Comparison of ENCODE assay signal across 8 cellular contexts in genomic region chr5:127222571-127223156, GRCh38.
DNase-seq lines count a peak whose midpoint lies in the region; ATAC-seq and TF ChIP-seq lines count a peak whose summit lies in the region.
"Not testable (repeated sequence)": the region's sequence is repeated elsewhere in the genome, so short reads cannot be mapped to it uniquely, and the experiment has no call there.

No MANE protein-coding gene starts in this region.

- not testable (repeated sequence) for TF ChIP-seq CTCF in uterus (IDR thresholded peaks at IDR 0.05)

- not testable (repeated sequence) for H3K4me1 ChIP-seq in uterus

- not testable (repeated sequence) for DNase-seq in uterus

- not testable (repeated sequence) for H3K4me3 ChIP-seq in uterus

- intact Hi-C loops in uterus (cut with DNase I; ENCODE audit: low total_unique reads), result not testable (repeated sequence)

- not testable (repeated sequence) for H3K36me3 ChIP-seq in uterus

- H3K9me3 ChIP-seq in uterus, result not testable (repeated sequence)

- ATAC-seq in GM18511 (IDR thresholded peaks at IDR 0.05; ENCODE audit: unreplicated experiment) (peak; percentile 83), GM19025 (IDR thresholded peaks at IDR 0.05; ENCODE audit: low read depth, unreplicated experiment) (peak; percentile 67), GM21360 (IDR thresholded peaks at IDR 0.05; ENCODE audit: unreplicated experiment) (peak; percentile 77), GM21717 (IDR thresholded peaks at IDR 0.05; ENCODE audit: unreplicated experiment) (peak; percentile 61), HG02798 (IDR thresholded peaks at IDR 0.05; ENCODE audit: poor library complexity, unreplicated experiment) (peak; percentile 73), HG03095 (IDR thresholded peaks at IDR 0.05; ENCODE audit: unreplicated experiment) (peak; percentile 58), HG03432 (IDR thresholded peaks at IDR 0.05; ENCODE audit: unreplicated experiment) (peak; percentile 79)

- H3K27ac ChIP-seq in uterus, result peak overlapping the region; percentile 56 to 67

- not testable (repeated sequence) for H3K27me3 ChIP-seq in uterus

- not testable (repeated sequence) for TF ChIP-seq POLR2A in uterus (IDR thresholded peaks at IDR 0.05)
